ENCODE assay signal across 8 cellular contexts in the genomic region with DNA sequence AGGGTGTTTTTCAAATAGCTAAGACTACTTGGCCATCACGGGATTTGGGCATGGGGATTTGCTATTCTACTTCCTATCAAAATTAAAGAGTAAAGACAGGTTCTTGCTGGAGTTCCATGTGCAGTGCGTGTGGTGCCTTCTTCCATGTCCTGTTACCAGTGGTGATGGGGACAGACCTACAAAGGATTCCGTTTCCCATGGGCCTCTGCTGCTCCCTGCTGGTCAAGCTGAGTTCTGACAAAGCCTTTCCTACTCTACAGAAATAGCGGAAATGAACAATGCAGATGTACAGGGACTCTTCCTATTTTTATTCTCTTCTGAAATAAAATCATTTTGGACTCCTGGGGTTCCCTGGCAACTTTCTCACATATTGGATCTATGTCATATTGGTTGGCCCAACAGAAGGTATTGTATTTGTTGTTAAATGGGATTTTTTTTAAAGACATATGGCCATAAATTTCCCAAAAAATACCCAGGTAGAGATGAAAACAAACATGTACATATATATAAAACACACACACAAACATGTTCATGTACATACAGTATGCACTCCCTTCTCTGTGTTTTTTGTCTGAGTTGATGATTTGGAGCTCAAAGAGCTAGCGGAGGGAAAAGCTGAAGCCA.
DNase-seq lines count a peak whose midpoint lies in the region; ATAC-seq and TF ChIP-seq lines count a peak whose summit lies in the region.

No MANE protein-coding gene starts in this region.

- H3K4me2 ChIP-seq in hepatocyte: no peak overlapping the region

- H3K27ac ChIP-seq in hepatocyte: no peak overlapping the region

- no peak overlapping the region for H3K4me3 ChIP-seq in astrocyte of the cerebellum (ENCODE audit: low read depth, low read length)
- H3K4me3 ChIP-seq in hepatocyte: no peak overlapping the region

- no peaks in the 10 kb centered on the region for H3K36me3 ChIP-seq in hepatocyte (replicated peaks; ENCODE audit: insufficient read depth, low read depth)

- no peaks in the 10 kb centered on the region for H4K20me1 ChIP-seq in hepatocyte (ENCODE audit: insufficient read depth, poor library complexity, severe bottlenecking)

- in situ Hi-C loops in astrocyte of the cerebellum (cut with HindIII; ENCODE audit: low sequenced_read_pairs): no loop called here

- H3K9me3 ChIP-seq in hepatocyte (ENCODE audit: low read depth): no peaks in the 10 kb centered on the region

- H3K9me2 ChIP-seq in hepatocyte (replicated peaks; ENCODE audit: insufficient read depth): no peaks in the 10 kb centered on the region

- no peak for TF ChIP-seq POLR2A in GM18505 (IDR thresholded peaks at IDR 0.05; ENCODE audit: borderline replicate concordance, extremely low read depth, insufficient read depth, insufficient read length)

- H3K4me1 ChIP-seq in hepatocyte (ENCODE audit: insufficient read depth): peaks cover 10% of the 10 kb centered on the region

- 33% methylated on average over 5 of the region's 5 CpGs for WGBS in hepatocyte (ENCODE audit: low lambda C conversion rate, missing lambda C conversion rate)

- ATAC-seq in GM18505 (IDR thresholded peaks at IDR 0.05; ENCODE audit: unreplicated experiment) (peak; percentile 86), HG02938 (IDR thresholded peaks at IDR 0.05; ENCODE audit: unreplicated experiment) (peak; percentile 82)

- peak; percentile 95 for TF ChIP-seq CTCF in astrocyte of the cerebellum (IDR thresholded peaks at IDR 0.05; ENCODE audit: low read depth, low read length, missing control alignments)
- peak; percentile 80 for TF ChIP-seq CTCF in hepatocyte (IDR thresholded peaks at IDR 0.05; ENCODE audit: poor library complexity)

- DNase-seq in A172 (ENCODE audit: low spot score): peak; percentile 80
- peak; percentile 86 to 89 for DNase-seq in NCI-H187 (lab: John Stamatoyannopoulos, UW)
- DNase-seq in T-helper 9 cell: peak; percentile 46
- DNase-seq in astrocyte of the cerebellum (ENCODE audit: low read depth): peak; percentile 65
- DNase-seq in hepatocyte (ENCODE audit: low spot score): peak; percentile 87
- DNase-seq in stimulated activated CD4-positive, alpha-beta T cell treated with anti-CD3 and anti-CD28 coated beads, Interleukin-12 subunit alpha, Interleukin-12 subunit beta, amount 100 ng/mL, for 24 hours (ENCODE audit: low read depth in 2 of 2): peak; percentile 37 to 69

- no peaks in the 10 kb centered on the region for H3K79me2 ChIP-seq in hepatocyte

- no peaks in the 10 kb centered on the region for H3K27me3 ChIP-seq in hepatocyte

- H2AFZ ChIP-seq in hepatocyte: no peak overlapping the region
